In the genomic region with DNA sequence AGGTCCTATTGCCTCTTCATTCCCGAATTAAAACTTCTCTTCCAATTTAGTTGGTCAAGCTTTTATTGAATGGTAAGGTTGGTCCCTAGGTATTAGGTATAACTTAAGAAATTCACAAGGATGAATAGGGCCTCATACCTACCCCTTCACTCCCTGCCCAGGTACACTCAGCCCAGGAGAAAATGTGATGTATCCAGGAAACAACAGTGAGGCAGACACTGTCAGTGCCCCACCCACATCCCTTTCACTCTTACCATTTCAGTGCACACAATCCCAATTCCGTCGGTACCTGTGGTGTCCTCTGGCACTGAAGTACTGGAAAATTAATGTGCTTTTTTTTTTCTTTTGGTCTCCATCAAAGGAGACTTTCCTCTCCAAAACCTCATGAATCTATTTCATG, we compare ENCODE assay signal across 29 cellular contexts. TPM values are rescaled to one million over a fixed set of nuclear protein-coding genes. Genes with fewer than 3 reads are reported as not detected.
"Had no signal": no experiment of that assay in that cellular context is flagged by ENCODE, and none has a peak within 500 bp of the region (broad histone marks: within the 10 kb centered on the region; RNA-seq: fewer than 3 reads in every experiment).

No MANE protein-coding gene starts in this region.

- H3K27me3 ChIP-seq: brain microvascular endothelial cell, cardiac muscle cell had no signal

- FAIRE-seq: RCC 7860, TTC549 had no signal

- DNase-seq: activated B cell treated with CpG ODN at 0.5 μM for 24 hours; activated CD4-positive, alpha-beta T cell treated with anti-CD3 and anti-CD28 coated beads for 1 hour; activated CD4-positive, alpha-beta T cell treated with anti-CD3 and anti-CD28 coated beads, Interleukin-2, amount 10 ng/mL, durations not matched to agents 24 days and 14 days; activated CD4-positive, alpha-beta T cell treated with anti-CD3 and anti-CD28 coated beads, Interleukin-2, amount 50 U/mL, for 48 hours; activated gamma-delta T cell treated with Interleukin-2 at 50 U/mL for 16 hours; activated naive CD4-positive, alpha-beta T cell treated with anti-CD3 and anti-CD28 coated beads, Interleukin-2, amount 10 ng/mL, durations not matched to agents 7 days and 5 days; activated naive CD8-positive, alpha-beta T cell treated with anti-CD3 and anti-CD28 coated beads for 36 hours; activated T-cell treated with anti-CD3 and anti-CD28 coated beads for 4 hours; activated T-cell treated with anti-CD3 and anti-CD28 coated beads, Interleukin-2, amount 50 U/mL, for 72 hours; brain microvascular endothelial cell; NCI-H1092; NCI-H1417; NCI-H1694; NCI-H2029; NCI-H2107; NCI-H2171 treated with DMSO at 0.1 percent for 48 hours; NCI-H345; NCI-H510A; NCI-H526 treated with DMSO at 0.1 percent for 48 hours; SIG-M5; T-helper 17 cell; T-helper 9 cell had no signal

- H3K36me3 ChIP-seq: brain microvascular endothelial cell, cardiac muscle cell had no signal

- H3K27ac ChIP-seq: brain microvascular endothelial cell, cardiac muscle cell, KMS-11 had no signal

- H3K4me3 ChIP-seq: cardiac muscle cell had no signal

- ATAC-seq: activated T-cell treated with anti-CD3 and anti-CD28 coated beads, Interleukin-2, amount 50 U/mL, for 72 hours; T-helper 17 cell had no signal

RNA-seq across cellular contexts. Expression of a gene that starts 10.5 kb away (rescaled TPM):
- total RNA-seq: activated B cell treated with CpG ODN at 0.5 μM for 24 hours; activated CD4-positive, alpha-beta T cell treated with anti-CD3 and anti-CD28 coated beads, Interleukin-2, amount 10 ng/mL, durations not matched to agents 24 days and 14 days; activated naive CD8-positive, alpha-beta T cell treated with anti-CD3 and anti-CD28 coated beads for 36 hours; activated T-cell treated with anti-CD3 and anti-CD28 coated beads, Interleukin-2, amount 50 U/mL, for 72 hours; activated T-helper 2 cell treated with anti-CD3 and anti-CD28 coated beads, Interferon-gamma antibody, Interleukin-2, Interleukin-4, amounts not matched to agents 10 μg/mL and 5 μg/mL and 100 μg/mL, durations not matched to agents 14 hours and 24 hours and 36 hours; cardiac muscle cell; MCF 10A; T-helper 17 cell had no signal
- polyA plus RNA-seq: adipose tissue, cardiac muscle cell had no signal
